8 cellular contexts compared by ENCODE assay signal in the genomic region with DNA sequence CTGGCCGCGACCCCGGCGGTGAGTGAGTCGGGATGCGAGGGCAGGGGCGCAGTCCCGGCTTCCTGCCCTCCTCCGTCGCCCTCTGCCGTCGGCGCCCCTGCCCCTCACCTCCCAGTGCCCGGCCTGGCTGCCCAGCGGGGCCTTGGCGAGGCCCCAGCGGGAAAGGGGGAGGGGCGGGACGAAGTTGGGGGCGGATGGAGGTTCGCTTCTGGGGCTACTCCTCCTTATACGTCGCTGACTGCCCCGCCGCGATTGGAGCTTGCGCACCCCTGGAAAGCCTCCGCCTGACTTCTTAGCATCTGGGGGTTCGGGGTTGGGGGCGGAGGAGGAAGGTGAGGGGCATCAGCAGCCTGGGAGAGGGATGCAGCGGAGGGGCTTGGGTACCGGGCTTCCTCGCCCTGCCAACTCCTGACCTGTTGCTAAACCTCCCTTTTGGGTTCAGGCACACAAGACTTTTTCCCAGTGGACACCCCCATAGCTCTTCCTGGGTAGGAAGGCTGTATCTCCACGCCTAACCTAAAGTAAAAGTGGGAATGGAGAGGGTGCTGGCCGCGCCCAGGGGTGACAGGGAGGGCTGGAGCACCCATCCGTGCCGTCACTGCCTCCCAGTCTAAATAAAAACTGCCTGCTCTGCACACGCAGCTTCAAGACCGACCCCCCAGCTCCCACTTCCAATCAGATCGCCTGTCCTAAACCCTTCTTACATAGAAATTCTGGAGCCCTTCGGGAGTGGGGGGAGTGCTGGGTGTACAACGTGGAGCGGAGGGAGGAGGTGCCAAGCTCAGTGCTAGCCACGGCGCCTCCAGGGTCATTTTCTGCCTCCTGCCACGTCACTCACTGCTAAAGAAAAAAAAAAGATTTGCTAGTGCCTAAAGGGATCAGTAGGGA. TPM values are rescaled to one million over a fixed set of nuclear protein-coding genes. Genes with fewer than 3 reads are reported as not detected.
DNase-seq lines count a peak whose midpoint lies in the region; ATAC-seq, FAIRE-seq and TF ChIP-seq lines count a peak whose summit lies in the region.

No MANE protein-coding gene starts in this region.

- no peaks in the 10 kb centered on the region for H3K9me3 ChIP-seq in left ventricle myocardium inferior (replicated peaks)

- no peak for FAIRE-seq in urothelium cell line (lab: Jason Lieb, UNC)

- H3K4me1 ChIP-seq in left ventricle myocardium inferior: peaks cover 72% of the 10 kb centered on the region

- peak overlapping the region; percentile 95 for H3K4me3 ChIP-seq in left ventricle myocardium inferior

- peak overlapping the region; percentile 99 for H3K27ac ChIP-seq in left ventricle myocardium inferior (replicated peaks)

- DNase-seq in EL: peak; percentile 93
- peak; percentile 89 for DNase-seq in LoVo (ENCODE audit: low spot score)
- DNase-seq in T follicular helper cell (ENCODE audit: low read depth): peak; percentile 37
- DNase-seq in amniotic stem cell (lab: John Stamatoyannopoulos, UW): peak; percentile 82
- DNase-seq in left ventricle myocardium inferior: peak; percentile 63
- peak; percentile 90 for DNase-seq in posterior vena cava (ENCODE audit: low spot score)
- DNase-seq in urothelium cell line (ENCODE audit: low spot score): peak; percentile 53

- TF ChIP-seq CTCF in left ventricle myocardium inferior (IDR thresholded peaks at IDR 0.05; ENCODE audit: borderline replicate concordance): peak; percentile 30

- intact Hi-C loops in left ventricle myocardium inferior (cut with micrococcal nuclease): no loop called here
- intact Hi-C loops in posterior vena cava (cut with DNase I): loop anchor here in 1 of 2 donors (10.0 kb wide), 1 partner anchor 139 kb away; a partner anchor contains a TSS

- no peaks in the 10 kb centered on the region for H3K36me3 ChIP-seq in left ventricle myocardium inferior

- peak; percentile 36 for ATAC-seq in GM21825 (IDR thresholded peaks at IDR 0.05; ENCODE audit: unreplicated experiment)

- H3K27me3 ChIP-seq in left ventricle myocardium inferior (ENCODE audit: low read depth): no peaks in the 10 kb centered on the region

RNA-seq across cellular contexts. Expression of a gene that starts 0.6 kb away (rescaled TPM):
- total RNA-seq in left ventricle myocardium inferior (35.8 TPM), posterior vena cava (10 to 100 TPM; 57.0 to 57.4 TPM)

RNA-seq across cellular contexts. Expression of a gene that starts 30.7 kb away (rescaled TPM):
- total RNA-seq in left ventricle myocardium inferior: 35.6 TPM
- total RNA-seq in posterior vena cava: 10 to 100 TPM in 1 of 2 donors, 1 to 10 TPM in 1; 8.3 to 10.4 TPM

Comparison
In these comparisons a context has a peak if more than half of its experiments do, and no peak if none do; other contexts are left out.
1. Peak in every context shown above with its lines: DNase-seq, ATAC-seq, H3K4me3 ChIP-seq and H3K27ac ChIP-seq.
2. DNase-seq: peak in every context shown above with its lines; median percentile 93 in EL; 90 in posterior vena cava; 89 in LoVo; 82 in amniotic stem cell; 63 in left ventricle myocardium inferior; 53 in urothelium cell line; 37 in T follicular helper cell.